Comparison of ENCODE assay signal across 1 cellular context in genomic region chr7:75872073-75872782, GRCh38.
TF ChIP-seq lines count a peak whose summit lies in the region.

No MANE protein-coding gene starts in this region.

TF ChIP-seq in K562, 482 proteins besides CTCF, POLR2A, EP300 and RAD21:
- 0 out of 2 replicates have a peak, but pooled peaks have one; percentile 19 for TF ChIP-seq ATF7 (IDR thresholded peaks at IDR 0.05)
- TF ChIP-seq ZNF146 (CRISPR knock-in tag; IDR thresholded peaks at IDR 0.05; ENCODE audit: unreplicated experiment): no peak
- TF ChIP-seq EP400 (IDR thresholded peaks at IDR 0.05): no peak
- 0 out of 2 replicates have a peak, but pooled peaks have one; percentile 57 for TF ChIP-seq MEF2D (tag; conservative IDR thresholded peaks at IDR 0.05; ENCODE audit: low read depth)
- TF ChIP-seq MLLT1 (IDR thresholded peaks at IDR 0.05): peak in 1 of 2 experiments; percentile 60; a peak in 1 of 4 replicates
- TF ChIP-seq MEF2A (IDR thresholded peaks at IDR 0.05; ENCODE audit: control insufficient read depth, low read depth, low read length): peak; percentile 57; the same call in 1 of the 2 replicates
- TF ChIP-seq, protein P1, sequence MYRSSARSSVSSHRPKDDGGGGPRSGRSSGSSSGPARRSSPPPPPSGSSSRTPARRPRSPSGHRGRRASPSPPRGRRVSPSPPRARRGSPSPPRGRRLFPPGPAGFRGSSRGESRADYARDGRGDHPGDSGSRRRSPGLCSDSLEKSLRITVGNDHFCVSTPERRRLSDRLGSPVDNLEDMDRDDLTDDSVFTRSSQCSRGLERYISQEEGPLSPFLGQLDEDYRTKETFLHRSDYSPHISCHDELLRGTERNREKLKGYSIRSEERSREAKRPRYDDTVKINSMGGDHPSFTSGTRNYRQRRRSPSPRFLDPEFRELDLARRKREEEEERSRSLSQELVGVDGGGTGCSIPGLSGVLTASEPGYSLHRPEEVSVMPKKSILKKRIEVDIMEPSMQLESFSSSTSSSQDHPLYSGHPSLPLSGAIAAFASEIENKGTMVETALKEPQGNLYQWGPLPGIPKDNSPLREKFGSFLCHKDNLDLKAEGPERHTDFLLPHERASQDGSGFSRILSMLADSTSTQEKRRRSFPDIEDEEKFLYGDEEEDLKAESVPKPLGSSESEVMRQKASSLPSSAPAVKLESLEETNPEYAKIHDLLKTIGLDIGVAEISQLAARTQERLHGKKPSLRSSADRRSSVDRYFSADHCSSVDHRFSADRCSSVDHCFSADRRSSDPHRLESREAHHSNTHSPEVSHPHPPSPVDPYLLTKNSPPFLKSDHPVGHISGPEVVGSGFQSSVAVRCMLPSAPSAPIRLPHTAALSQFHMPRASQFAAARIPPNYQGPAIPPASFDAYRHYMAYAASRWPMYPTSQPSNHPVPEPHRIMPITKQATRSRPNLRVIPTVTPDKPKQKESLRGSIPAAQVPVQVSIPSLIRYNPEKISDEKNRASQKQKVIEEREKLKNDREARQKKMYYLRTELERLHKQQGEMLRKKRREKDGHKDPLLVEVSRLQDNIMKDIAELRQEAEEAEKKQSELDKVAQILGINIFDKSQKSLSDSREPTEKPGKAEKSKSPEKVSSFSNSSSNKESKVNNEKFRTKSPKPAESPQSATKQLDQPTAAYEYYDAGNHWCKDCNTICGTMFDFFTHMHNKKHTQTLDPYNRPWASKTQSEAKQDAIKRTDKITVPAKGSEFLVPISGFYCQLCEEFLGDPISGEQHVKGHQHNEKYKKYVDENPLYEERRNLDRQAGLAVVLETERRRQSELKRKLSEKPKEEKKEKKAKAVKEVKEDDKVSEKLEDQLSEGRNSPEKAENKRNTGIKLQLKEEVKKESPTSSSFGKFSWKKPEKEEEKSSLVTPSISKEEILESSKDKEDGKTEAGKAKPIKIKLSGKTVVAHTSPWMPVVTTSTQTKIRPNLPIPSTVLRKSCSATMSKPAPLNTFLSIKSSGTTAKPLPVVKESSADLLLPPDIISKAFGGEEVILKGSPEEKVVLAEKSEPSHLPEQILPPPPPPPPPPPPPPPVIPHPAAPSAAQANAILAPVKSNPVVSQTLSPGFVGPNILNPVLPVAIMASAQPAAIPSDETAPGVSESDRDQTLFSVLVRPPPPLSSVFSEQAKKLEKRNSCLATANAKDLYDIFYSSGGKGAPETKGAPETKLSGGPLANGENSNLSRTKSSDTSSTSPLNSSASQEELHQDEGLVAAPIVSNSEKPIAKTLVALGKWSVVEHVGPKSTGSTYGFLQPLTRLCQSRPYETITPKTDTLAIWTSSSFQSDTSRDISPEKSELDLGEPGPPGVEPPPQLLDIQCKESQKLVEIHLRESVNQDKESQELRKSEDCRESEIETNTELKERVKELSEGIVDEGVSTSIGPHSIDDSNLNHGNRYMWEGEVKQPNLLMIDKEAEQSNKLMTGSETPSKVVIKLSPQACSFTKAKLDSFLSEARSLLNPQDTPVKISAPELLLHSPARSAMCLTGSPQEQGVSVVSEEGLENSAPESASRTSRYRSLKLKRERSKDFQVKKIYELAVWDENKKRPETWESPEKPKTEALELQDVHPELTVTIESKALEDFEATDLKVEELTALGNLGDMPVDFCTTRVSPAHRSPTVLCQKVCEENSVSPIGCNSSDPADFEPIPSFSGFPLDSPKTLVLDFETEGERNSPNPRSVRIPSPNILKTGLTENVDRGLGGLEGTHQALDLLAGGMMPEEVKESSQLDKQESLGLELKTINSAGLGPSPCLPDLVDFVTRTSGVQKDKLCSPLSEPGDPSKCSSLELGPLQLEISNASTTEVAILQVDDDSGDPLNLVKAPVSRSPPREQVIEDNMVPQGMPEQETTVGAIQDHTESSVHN (IDR thresholded peaks at IDR 0.05; ENCODE audit: borderline replicate concordance in 1 of 2, low read depth in 1 of 2): no peak
- TF ChIP-seq, protein P2, sequence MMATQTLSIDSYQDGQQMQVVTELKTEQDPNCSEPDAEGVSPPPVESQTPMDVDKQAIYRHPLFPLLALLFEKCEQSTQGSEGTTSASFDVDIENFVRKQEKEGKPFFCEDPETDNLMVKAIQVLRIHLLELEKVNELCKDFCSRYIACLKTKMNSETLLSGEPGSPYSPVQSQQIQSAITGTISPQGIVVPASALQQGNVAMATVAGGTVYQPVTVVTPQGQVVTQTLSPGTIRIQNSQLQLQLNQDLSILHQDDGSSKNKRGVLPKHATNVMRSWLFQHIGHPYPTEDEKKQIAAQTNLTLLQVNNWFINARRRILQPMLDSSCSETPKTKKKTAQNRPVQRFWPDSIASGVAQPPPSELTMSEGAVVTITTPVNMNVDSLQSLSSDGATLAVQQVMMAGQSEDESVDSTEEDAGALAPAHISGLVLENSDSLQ (IDR thresholded peaks at IDR 0.05): peak; percentile 88
- TF ChIP-seq PHF21A (IDR thresholded peaks at IDR 0.05; ENCODE audit: borderline replicate concordance, low read depth): no peak
- TF ChIP-seq CTBP1 (IDR thresholded peaks at IDR 0.05; ENCODE audit: borderline replicate concordance): 0 out of 2 replicates have a peak, but pooled peaks have one; percentile 59
- TF ChIP-seq ZNF586 (CRISPR knock-in tag; conservative IDR thresholded peaks at IDR 0.05): no peak
- TF ChIP-seq SP2 (IDR thresholded peaks at IDR 0.05; ENCODE audit: extremely low read depth, low read depth, low read length, poor library complexity, severe bottlenecking): no peak
- peak; percentile 51 for TF ChIP-seq PRDM10 (IDR thresholded peaks at IDR 0.05; ENCODE audit: partially characterized antibody)
- TF ChIP-seq, protein P3, sequence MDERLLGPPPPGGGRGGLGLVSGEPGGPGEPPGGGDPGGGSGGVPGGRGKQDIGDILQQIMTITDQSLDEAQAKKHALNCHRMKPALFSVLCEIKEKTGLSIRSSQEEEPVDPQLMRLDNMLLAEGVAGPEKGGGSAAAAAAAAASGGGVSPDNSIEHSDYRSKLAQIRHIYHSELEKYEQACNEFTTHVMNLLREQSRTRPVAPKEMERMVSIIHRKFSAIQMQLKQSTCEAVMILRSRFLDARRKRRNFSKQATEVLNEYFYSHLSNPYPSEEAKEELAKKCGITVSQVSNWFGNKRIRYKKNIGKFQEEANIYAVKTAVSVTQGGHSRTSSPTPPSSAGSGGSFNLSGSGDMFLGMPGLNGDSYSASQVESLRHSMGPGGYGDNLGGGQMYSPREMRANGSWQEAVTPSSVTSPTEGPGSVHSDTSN (CRISPR knock-in tag; IDR thresholded peaks at IDR 0.05; ENCODE audit: low read depth): no peak
- TF ChIP-seq, protein P3 (tag; conservative IDR thresholded peaks at IDR 0.05; ENCODE audit: low read depth): peak; percentile 88
- peak; percentile 69 for TF ChIP-seq ZNF384 (IDR thresholded peaks at IDR 0.05; ENCODE audit: low read depth, low read length)
- TF ChIP-seq ZNF431 (CRISPR knock-in tag; IDR thresholded peaks at IDR 0.05): peak; percentile 91
- TF ChIP-seq MEIS2 (IDR thresholded peaks at IDR 0.05; ENCODE audit: partially characterized antibody): peak; percentile 93
- no peak for TF ChIP-seq ETV5 (CRISPR knock-in tag; IDR thresholded peaks at IDR 0.05; ENCODE audit: low read depth)
